9 cellular contexts compared by ENCODE assay signal in the genomic region with DNA sequence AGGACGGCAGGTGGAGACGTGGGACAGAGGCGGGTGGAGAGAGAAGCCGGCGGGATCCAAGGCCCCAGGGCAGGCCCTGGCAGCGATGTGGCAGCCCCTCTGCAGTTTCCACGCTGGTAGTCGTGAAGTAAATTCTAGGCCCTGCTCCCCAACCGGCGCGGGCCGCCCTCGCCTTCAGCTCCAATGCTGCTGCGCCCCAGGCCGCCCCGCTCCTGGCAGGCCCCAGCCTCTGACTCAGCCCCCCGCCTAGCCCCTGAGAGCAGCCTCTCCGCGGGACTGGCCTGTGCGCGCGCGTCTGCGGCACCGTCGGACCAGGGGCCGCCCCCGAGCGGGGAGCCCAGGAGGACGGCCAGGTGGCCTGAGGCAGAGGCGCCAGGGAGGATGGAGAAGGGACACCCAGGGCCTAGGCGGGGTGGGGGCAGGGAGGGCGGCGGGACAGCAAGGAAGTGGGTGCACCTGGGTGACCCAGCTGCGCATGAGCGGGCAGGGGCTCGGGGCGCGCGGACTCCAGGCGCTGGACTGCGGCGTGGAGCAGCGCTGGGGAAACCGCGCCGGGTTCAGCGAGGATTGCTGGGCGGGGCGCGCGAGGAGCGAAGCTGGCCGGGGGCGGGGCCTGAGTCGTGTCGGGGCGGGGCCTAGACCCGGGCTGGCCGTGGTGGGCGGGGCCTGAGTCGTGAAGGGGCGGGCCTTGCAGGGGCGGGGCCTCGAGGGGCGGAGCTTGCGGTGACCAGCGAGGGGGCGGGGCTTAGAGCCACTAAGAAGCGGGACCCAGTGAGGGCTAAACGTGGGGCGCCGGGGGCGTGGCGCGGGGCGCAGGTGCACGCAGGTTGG. TPM values are rescaled to one million over a fixed set of nuclear protein-coding genes. Genes with fewer than 3 reads are reported as not detected.
DNase-seq lines count a peak whose midpoint lies in the region; ATAC-seq and TF ChIP-seq lines count a peak whose summit lies in the region.
"Had no signal": no experiment of that assay in that cellular context is flagged by ENCODE, and none has a peak within 500 bp of the region (broad histone marks: within the 10 kb centered on the region; RNA-seq: fewer than 3 reads in every experiment).

No MANE protein-coding gene starts in this region.

- peak overlapping the region; percentile 68 for H3K4me3 Mint-ChIP-seq in progenitor cell of endocrine pancreas (ENCODE audit: low read depth)
- H3K4me3 Mint-ChIP-seq in type B pancreatic cell, result peak overlapping the region; percentile 83

- peaks cover 19% of the 10 kb centered on the region for H3K9me3 ChIP-seq in left ventricle myocardium inferior (replicated peaks)

- H3K27ac ChIP-seq in left ventricle myocardium inferior (replicated peaks), result peak overlapping the region; percentile 10

- peaks cover 2% of the 10 kb centered on the region for H3K36me3 Mint-ChIP-seq in progenitor cell of endocrine pancreas (ENCODE audit: insufficient read depth)
- peaks cover 4% of the 10 kb centered on the region for H3K36me3 Mint-ChIP-seq in type B pancreatic cell

- ATAC-seq in GM21515 (IDR thresholded peaks at IDR 0.05; ENCODE audit: unreplicated experiment), result peak; percentile 56

- no peaks in the 10 kb centered on the region for H3K36me3 ChIP-seq in left ventricle myocardium inferior

- intact Hi-C loops in left ventricle myocardium inferior (cut with micrococcal nuclease), result no loop called here

- H3K4me3 ChIP-seq in left ventricle myocardium inferior, result peak overlapping the region; percentile 70

- H3K9me3 Mint-ChIP-seq in progenitor cell of endocrine pancreas (ENCODE audit: low read depth), result peaks cover 4% of the 10 kb centered on the region
- H3K9me3 Mint-ChIP-seq in type B pancreatic cell, result peaks cover 8% of the 10 kb centered on the region

- no peak for TF ChIP-seq CTCF in left ventricle myocardium inferior (IDR thresholded peaks at IDR 0.05; ENCODE audit: borderline replicate concordance)
- no peak for TF ChIP-seq CTCF in progenitor cell of endocrine pancreas (IDR thresholded peaks at IDR 0.05; ENCODE audit: unreplicated experiment)
- TF ChIP-seq CTCF in type B pancreatic cell (conservative IDR thresholded peaks at IDR 0.05), result no peak

- H3K4me1 Mint-ChIP-seq in progenitor cell of endocrine pancreas (ENCODE audit: low read depth), result no peaks in the 10 kb centered on the region
- H3K4me1 Mint-ChIP-seq in type B pancreatic cell (ENCODE audit: unreplicated experiment), result no peaks in the 10 kb centered on the region

- peaks cover 9% of the 10 kb centered on the region for H3K4me1 ChIP-seq in left ventricle myocardium inferior

- DNase-seq in COLO668 (lab: John Stamatoyannopoulos, UW; ENCODE audit: unreplicated experiment) (peak; percentile 93), LHCN-M2 (ENCODE audit: low read depth) (peak; percentile 60), T follicular helper cell (ENCODE audit: low read depth) (peak; percentile 95), amniotic epithelial cell (ENCODE audit: low read depth) (peak; percentile 52), left ventricle myocardium inferior (peak; percentile 85), progenitor cell of endocrine pancreas (ENCODE audit: low spot score, unreplicated experiment) (peak; percentile 92), type B pancreatic cell (ENCODE audit: extremely low spot score, unreplicated experiment) (peak; percentile 99)

- H3K27me3 Mint-ChIP-seq in progenitor cell of endocrine pancreas, result peaks cover 3% of the 10 kb centered on the region
- H3K27me3 Mint-ChIP-seq in type B pancreatic cell, result no peaks in the 10 kb centered on the region

- H3K27ac Mint-ChIP-seq in progenitor cell of endocrine pancreas, result no peak overlapping the region
- H3K27ac Mint-ChIP-seq in type B pancreatic cell, result no peak overlapping the region

- peaks cover 13% of the 10 kb centered on the region for H3K27me3 ChIP-seq in left ventricle myocardium inferior (ENCODE audit: low read depth)

RNA-seq across cellular contexts. Expression of a gene that starts 29.6 kb away (rescaled TPM):
- total RNA-seq in LHCN-M2 (2014; rRNA removed), result 7.6 and 9.0 TPM in 2 replicates
- 4.0 TPM for polyA plus RNA-seq in LHCN-M2 (2012)
- 8.7 TPM for total RNA-seq in left ventricle myocardium inferior
- total RNA-seq in progenitor cell of endocrine pancreas, result 10.5 and 11.2 TPM in 2 replicates
- total RNA-seq in type B pancreatic cell (ENCODE audit: low replicate concordance), result 8.2 and 14.4 TPM in 2 replicates

RNA-seq across cellular contexts. Expression of a gene that starts 46.8 kb away (rescaled TPM):
- total RNA-seq in LHCN-M2 (2014; rRNA removed), result 0.06 TPM in 1 of 2 replicates, not detected in the other
- 0.11 TPM for polyA plus RNA-seq in LHCN-M2 (2012)
- total RNA-seq in left ventricle myocardium inferior, result not detected
- 6.9 and 10.3 TPM in 2 replicates for total RNA-seq in progenitor cell of endocrine pancreas
- total RNA-seq in type B pancreatic cell (ENCODE audit: low replicate concordance), result 2.9 and 5.3 TPM in 2 replicates
- total RNA-seq: activated CD8-positive, alpha-beta memory T cell treated with anti-CD3 and anti-CD28 coated beads for 36 hours had no signal

Comparison
In these comparisons a context has a peak if more than half of its experiments do, and no peak if none do; other contexts are left out.
1. Peak in every context shown above with its lines: DNase-seq, ATAC-seq, H3K4me3 ChIP-seq and H3K27ac ChIP-seq.